In genomic region chr6:33428891-33429744, GRCh38 we compare ENCODE assay signal across 6 cellular contexts. TPM values are rescaled to one million over a fixed set of nuclear protein-coding genes. Genes with fewer than 3 reads are reported as not detected.
A peak's percentile ranks its signal among the peaks of the same experiment; 100 is the strongest.
DNase-seq lines count a peak whose midpoint lies in the region; TF ChIP-seq lines count a peak whose summit lies in the region.

No MANE protein-coding gene starts in this region.

- TF ChIP-seq CTCF in KMS-11 (conservative IDR thresholded peaks at IDR 0.05; ENCODE audit: low read depth, low read length) (peak; percentile 21; the same call in 1 of the 2 replicates), breast epithelium (IDR thresholded peaks at IDR 0.05) (peak in 1 of 3 donors; percentile 5)

- H2AFZ ChIP-seq in KMS-11 (ENCODE audit: low read depth): no peak overlapping the region

- H3K9ac ChIP-seq in KMS-11 (peak overlapping the region; percentile 60; the same call in 1 of the 2 replicates), rectal smooth muscle tissue (ENCODE audit: low read length) (peak overlapping the region; percentile 58)

- H3K4me2 ChIP-seq in KMS-11: peak overlapping the region; percentile 27; the same call in 1 of the 2 replicates

- H3K4me3 ChIP-seq in KMS-11 (IDR thresholded peaks at IDR 0.05; ENCODE audit: insufficient read depth, low read depth, low read length): no peak overlapping the region
- peak overlapping the region in 1 of 3 donors; percentile 83 for H3K4me3 ChIP-seq in breast epithelium
- no peak overlapping the region for H3K4me3 ChIP-seq in rectal smooth muscle tissue (ENCODE audit: low read length)

- H3K36me3 ChIP-seq in KMS-11 (ENCODE audit: insufficient read depth): no peaks in the 10 kb centered on the region
- H3K36me3 ChIP-seq in breast epithelium: no peaks in the 10 kb centered on the region
- no peaks in the 10 kb centered on the region for H3K36me3 ChIP-seq in rectal smooth muscle tissue (ENCODE audit: control insufficient read depth, insufficient read depth, low read length)

- H3K27ac ChIP-seq in KMS-11 (no peak overlapping the region), breast epithelium (peak overlapping the region; percentile 95 to 97), rectal smooth muscle tissue (ENCODE audit: low read depth, low read length) (peak overlapping the region; percentile 74)

- no peaks in the 10 kb centered on the region for H4K20me1 ChIP-seq in KMS-11 (ENCODE audit: insufficient read depth)

- H3K27me3 ChIP-seq in KMS-11 (ENCODE audit: insufficient read depth, low read depth): no peaks in the 10 kb centered on the region
- no peaks in the 10 kb centered on the region for H3K27me3 ChIP-seq in breast epithelium
- no peaks in the 10 kb centered on the region for H3K27me3 ChIP-seq in rectal smooth muscle tissue (ENCODE audit: control insufficient read depth, insufficient read depth, low read length)

- DNase-seq in breast epithelium (ENCODE audit: low spot score in 2 of 2) (no peak), HuH-7 (ENCODE audit: low spot score) (no peak), EL (no peak)
- no peak for DNase-seq in stimulated activated CD4-positive, alpha-beta T cell treated with anti-CD3 and anti-CD28 coated beads, Interleukin-4, amount 100 ng/mL, for 4 hours

- H3K9me3 ChIP-seq in breast epithelium: no peaks in the 10 kb centered on the region

- H3K4me1 ChIP-seq in KMS-11 (ENCODE audit: low read depth, poor library complexity, severe bottlenecking) (peaks cover 42% of the 10 kb centered on the region), breast epithelium (peaks cover 4 to 11% of the 10 kb centered on the region in 2 donors), rectal smooth muscle tissue (ENCODE audit: control insufficient read depth, insufficient read depth, low read length) (peaks cover 39% of the 10 kb centered on the region)

- no peaks in the 10 kb centered on the region for H3K79me2 ChIP-seq in KMS-11 (ENCODE audit: insufficient read depth, low read depth)

- intact Hi-C loops in breast epithelium (cut with DNase I; ENCODE audit: low total_unique reads): no loop called here

- TF ChIP-seq POLR2A in breast epithelium (IDR thresholded peaks at IDR 0.05): no peak

RNA-seq across cellular contexts. Expression of gene SYNGAP1, which starts 9.3 kb away (rescaled TPM):
- total RNA-seq in breast epithelium: 10 to 100 TPM in 2 of 3 donors, 1 to 10 TPM in 1; 6.1 to 12.5 (median 10.7) TPM

RNA-seq across cellular contexts. Expression of gene CUTA, which starts 11.2 kb away (rescaled TPM):
- total RNA-seq in breast epithelium: 100 to 1,000 TPM in 2 of 3 donors, 10 to 100 TPM in 1; 81.3 to 123 (median 111) TPM

RNA-seq across cellular contexts. Expression of gene PHF1, which starts 18.3 kb away (rescaled TPM):
- total RNA-seq in breast epithelium: 10 to 100 TPM; 72.8 to 82.8 (median 77.3) TPM

RNA-seq across cellular contexts. Expression of gene ZBTB9, which starts 25.3 kb away (rescaled TPM):
- total RNA-seq in breast epithelium: 1 to 10 TPM; 1.9 to 5.1 (median 3.6) TPM

RNA-seq across cellular contexts. Expression of gene KIFC1, which starts 37.5 kb away (rescaled TPM):
- 1 to 10 TPM; 2.0 to 3.8 (median 3.2) TPM for total RNA-seq in breast epithelium
